Comparison of ENCODE assay signal across 18 cellular contexts in the genomic region with DNA sequence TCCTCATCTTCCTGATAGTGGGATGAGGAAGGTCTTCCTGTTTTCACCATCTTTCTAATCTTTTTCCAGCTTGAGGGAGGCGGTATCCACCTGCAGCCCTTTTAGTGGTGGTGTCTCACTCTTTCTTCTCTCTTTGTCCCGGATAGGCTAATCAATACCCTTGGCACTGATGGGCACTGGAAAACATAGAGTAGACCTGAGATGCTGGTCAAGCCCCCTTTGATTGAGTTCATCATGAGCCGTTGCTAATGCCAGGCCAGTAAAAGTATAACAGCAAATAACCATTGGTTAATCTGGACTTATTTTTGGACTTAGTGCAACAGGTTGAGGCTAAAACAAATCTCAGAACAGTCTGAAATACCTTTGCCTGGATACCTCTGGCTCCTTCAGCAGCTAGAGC. TPM values are rescaled to one million over a fixed set of nuclear protein-coding genes. Genes with fewer than 3 reads are reported as not detected.
DNase-seq lines count a peak whose midpoint lies in the region; ATAC-seq and TF ChIP-seq lines count a peak whose summit lies in the region.
"Had no signal": no experiment of that assay in that cellular context is flagged by ENCODE, and none has a peak within 500 bp of the region (broad histone marks: within the 10 kb centered on the region; RNA-seq: fewer than 3 reads in every experiment).

No MANE protein-coding gene starts in this region.

- peaks cover 26% of the 10 kb centered on the region for H3K36me3 Mint-ChIP-seq in activated CD8-positive, alpha-beta memory T cell treated with anti-CD3 and anti-CD28 coated beads, Interleukin-2, amount 10 ng/mL, durations not matched to agents 7 days and 5 days
- peaks cover 74% of the 10 kb centered on the region for H3K36me3 Mint-ChIP-seq in stimulated activated effector memory CD8-positive, alpha-beta T cell treated with anti-CD3 and anti-CD28 coated beads, Interleukin-12 subunit alpha, Interleukin-12 subunit beta, amount 100 ng/mL, for 72 hours
- H3K36me3 Mint-ChIP-seq in activated CD4-positive, alpha-beta memory T cell treated with anti-CD3 and anti-CD28 coated beads, Interleukin-2, amount 10 ng/mL, durations not matched to agents 7 days and 5 days (ENCODE audit: low read depth), result peaks cover 49% of the 10 kb centered on the region

- peak; percentile 11 for DNase-seq in activated CD8-positive, alpha-beta memory T cell treated with anti-CD3 and anti-CD28 coated beads, Interleukin-2, amount 10 ng/mL, durations not matched to agents 7 days and 5 days
- DNase-seq in activated CD8-positive, alpha-beta memory T cell treated with anti-CD3 and anti-CD28 coated beads for 24 hours, result no peak
- DNase-seq in epithelial cell of prostate (ENCODE audit: low read depth, low spot score) (no peak), NCI-H1930 (lab: John Stamatoyannopoulos, UW) (no peak)
- no peak for DNase-seq in stimulated activated effector memory CD8-positive, alpha-beta T cell treated with anti-CD3 and anti-CD28 coated beads, Interleukin-12 subunit alpha, Interleukin-12 subunit beta, amount 100 ng/mL, for 72 hours (ENCODE audit: low spot score in 2 of 2)
- no peak for DNase-seq in activated CD4-positive, alpha-beta memory T cell treated with anti-CD3 and anti-CD28 coated beads, Interleukin-2, amount 10 ng/mL, durations not matched to agents 7 days and 5 days
- DNase-seq: 8988T; C1 segment of cervical spinal cord; CD4-positive, alpha-beta memory T cell; COR-L47; DMS153; DND-41; GM23248; H9; HFFc6 had no signal

- no peak overlapping the region for H3K27ac Mint-ChIP-seq in activated CD8-positive, alpha-beta memory T cell treated with anti-CD3 and anti-CD28 coated beads, Interleukin-2, amount 10 ng/mL, durations not matched to agents 7 days and 5 days
- H3K27ac Mint-ChIP-seq in stimulated activated effector memory CD8-positive, alpha-beta T cell treated with anti-CD3 and anti-CD28 coated beads, Interleukin-12 subunit alpha, Interleukin-12 subunit beta, amount 100 ng/mL, for 72 hours, result peak overlapping the region; percentile 51
- no peak overlapping the region for H3K27ac Mint-ChIP-seq in activated CD4-positive, alpha-beta memory T cell treated with anti-CD3 and anti-CD28 coated beads, Interleukin-2, amount 10 ng/mL, durations not matched to agents 7 days and 5 days
- H3K27ac Mint-ChIP-seq: H9, HFFc6 had no signal

- no peaks in the 10 kb centered on the region for H3K9me3 Mint-ChIP-seq in activated CD8-positive, alpha-beta memory T cell treated with anti-CD3 and anti-CD28 coated beads, Interleukin-2, amount 10 ng/mL, durations not matched to agents 7 days and 5 days (ENCODE audit: low read depth)
- H3K9me3 Mint-ChIP-seq in stimulated activated effector memory CD8-positive, alpha-beta T cell treated with anti-CD3 and anti-CD28 coated beads, Interleukin-12 subunit alpha, Interleukin-12 subunit beta, amount 100 ng/mL, for 72 hours, result no peaks in the 10 kb centered on the region
- H3K9me3 Mint-ChIP-seq in activated CD4-positive, alpha-beta memory T cell treated with anti-CD3 and anti-CD28 coated beads, Interleukin-2, amount 10 ng/mL, durations not matched to agents 7 days and 5 days, result no peaks in the 10 kb centered on the region
- H3K9me3 Mint-ChIP-seq: CD4-positive, alpha-beta memory T cell; H9; HFFc6 had no signal

- peaks cover 18% of the 10 kb centered on the region for H3K4me1 Mint-ChIP-seq in activated CD8-positive, alpha-beta memory T cell treated with anti-CD3 and anti-CD28 coated beads, Interleukin-2, amount 10 ng/mL, durations not matched to agents 7 days and 5 days
- H3K4me1 Mint-ChIP-seq in stimulated activated effector memory CD8-positive, alpha-beta T cell treated with anti-CD3 and anti-CD28 coated beads, Interleukin-12 subunit alpha, Interleukin-12 subunit beta, amount 100 ng/mL, for 72 hours, result peaks cover 46% of the 10 kb centered on the region
- H3K4me1 Mint-ChIP-seq in activated CD4-positive, alpha-beta memory T cell treated with anti-CD3 and anti-CD28 coated beads, Interleukin-2, amount 10 ng/mL, durations not matched to agents 7 days and 5 days, result peaks cover 32% of the 10 kb centered on the region

- peaks cover 4 to 23% of the 10 kb centered on the region in 2 experiments; a peak in 1 of 3 replicates for H3K36me3 ChIP-seq in HEK293 (ENCODE audit: control insufficient read depth in 2 of 2, insufficient read depth in 1 of 2, low read length in 2 of 2)

- H3K27ac ChIP-seq in HEK293 (ENCODE audit: extremely low read depth, low read depth, low read length), result no peak overlapping the region
- peak overlapping the region; percentile 11 for H3K27ac ChIP-seq in epithelial cell of prostate
- H3K27ac ChIP-seq: GM23248 had no signal

- no peaks in the 10 kb centered on the region for H3K27me3 Mint-ChIP-seq in activated CD8-positive, alpha-beta memory T cell treated with anti-CD3 and anti-CD28 coated beads, Interleukin-2, amount 10 ng/mL, durations not matched to agents 7 days and 5 days
- H3K27me3 Mint-ChIP-seq in activated CD4-positive, alpha-beta memory T cell treated with anti-CD3 and anti-CD28 coated beads, Interleukin-2, amount 10 ng/mL, durations not matched to agents 7 days and 5 days, result no peaks in the 10 kb centered on the region
- H3K27me3 Mint-ChIP-seq: CD4-positive, alpha-beta memory T cell had no signal

- peaks cover 5% of the 10 kb centered on the region for H3K4me1 ChIP-seq in HEK293 (ENCODE audit: control insufficient read depth, insufficient read depth, low read length)

- POLR2A ChIA-PET in HEK293 (lab: Yijun Ruan, JAX), result no interaction called here
- POLR2A ChIA-PET in activated CD4-positive, alpha-beta memory T cell treated with anti-CD3 and anti-CD28 coated beads, Interleukin-2, amount 10 ng/mL, durations not matched to agents 7 days and 5 days (lab: Charles Lee), result interaction anchor here (0.8 to 1.2 kb wide), 2 partner anchors 10 to 12 kb away, joined by 3 read pairs; no protein-coding TSS in a partner anchor

- H3K4me3 ChIP-seq in HEK293 (ENCODE audit: low read depth, low read length), result no peak overlapping the region
- H3K4me3 ChIP-seq: GM23248 had no signal

- CTCF ChIA-PET in activated CD8-positive, alpha-beta memory T cell treated with anti-CD3 and anti-CD28 coated beads, Interleukin-2, amount 10 ng/mL, durations not matched to agents 7 days and 5 days (lab: Charles Lee), result interaction anchor here (0.7 to 1.3 kb wide), 3 partner anchors 10 to 91 kb away, joined by 3 to 5 read pairs (median 3); no protein-coding TSS in a partner anchor
- CTCF ChIA-PET in HEK293 (lab: Yijun Ruan, JAX), result interaction anchor here (0.7 to 0.8 kb wide), 2 partner anchors 20 to 26 kb away, joined by 4 read pairs; no protein-coding TSS in a partner anchor
- CTCF ChIA-PET in activated CD4-positive, alpha-beta memory T cell treated with anti-CD3 and anti-CD28 coated beads, Interleukin-2, amount 10 ng/mL, durations not matched to agents 7 days and 5 days (lab: Charles Lee), result interaction anchor here (1.4 kb wide), 1 partner anchor 86 kb away, joined by 4 read pairs; no protein-coding TSS in a partner anchor

- TF ChIP-seq CTCF in HEK293 (tag by site-specific recombination; IDR thresholded peaks at IDR 0.05), result no peak

- no peaks in the 10 kb centered on the region for H3K9me3 ChIP-seq in HEK293 (ENCODE audit: control insufficient read depth, insufficient read depth, low read depth, low read length)

- H3K4me3 Mint-ChIP-seq in activated CD8-positive, alpha-beta memory T cell treated with anti-CD3 and anti-CD28 coated beads, Interleukin-2, amount 10 ng/mL, durations not matched to agents 7 days and 5 days, result no peak overlapping the region
- no peak overlapping the region for H3K4me3 Mint-ChIP-seq in stimulated activated effector memory CD8-positive, alpha-beta T cell treated with anti-CD3 and anti-CD28 coated beads, Interleukin-12 subunit alpha, Interleukin-12 subunit beta, amount 100 ng/mL, for 72 hours
- H3K4me3 Mint-ChIP-seq in activated CD4-positive, alpha-beta memory T cell treated with anti-CD3 and anti-CD28 coated beads, Interleukin-2, amount 10 ng/mL, durations not matched to agents 7 days and 5 days, result no peak overlapping the region
- H3K4me3 Mint-ChIP-seq: CD4-positive, alpha-beta memory T cell; H9; HFFc6 had no signal

- ATAC-seq in activated CD8-positive, alpha-beta memory T cell treated with anti-CD3 and anti-CD28 coated beads, Interleukin-2, amount 10 ng/mL, durations not matched to agents 7 days and 5 days, result no peak
- ATAC-seq in stimulated activated effector memory CD8-positive, alpha-beta T cell treated with anti-CD3 and anti-CD28 coated beads, Interleukin-12 subunit alpha, Interleukin-12 subunit beta, amount 100 ng/mL, for 72 hours, result no peak
- no peak for ATAC-seq in GM18873 (IDR thresholded peaks at IDR 0.05; ENCODE audit: low FRiP score, unreplicated experiment)
- ATAC-seq: HCT116 had no signal

TF ChIP-seq in HEK293, 187 proteins besides CTCF, POLR2A, EP300 and RAD21:
- TF ChIP-seq PBX3 (CRISPR knock-in tag; IDR thresholded peaks at IDR 0.05) (no peak), SCRT2 (tag by site-specific recombination; IDR thresholded peaks at IDR 0.05) (peak; percentile 75), EGR2 (tag by site-specific recombination; IDR thresholded peaks at IDR 0.05; ENCODE audit: low read depth) (no peak)

RNA-seq across cellular contexts. Expression of gene PRNP, which starts 13.7 kb away (rescaled TPM):
- total RNA-seq in activated CD8-positive, alpha-beta memory T cell treated with anti-CD3 and anti-CD28 coated beads, Interleukin-2, amount 10 ng/mL, durations not matched to agents 7 days and 5 days, result 10 to 100 TPM; 37.4 to 50.4 TPM
- 100 to 1,000 TPM; 111 to 112 TPM for total RNA-seq in activated CD4-positive, alpha-beta memory T cell treated with anti-CD3 and anti-CD28 coated beads, Interleukin-2, amount 10 ng/mL, durations not matched to agents 7 days and 5 days

RNA-seq across cellular contexts. Expression of gene PRND, which starts 21.8 kb away (rescaled TPM):
- total RNA-seq in activated CD8-positive, alpha-beta memory T cell treated with anti-CD3 and anti-CD28 coated beads, Interleukin-2, amount 10 ng/mL, durations not matched to agents 7 days and 5 days, result not detected
- total RNA-seq in activated CD4-positive, alpha-beta memory T cell treated with anti-CD3 and anti-CD28 coated beads, Interleukin-2, amount 10 ng/mL, durations not matched to agents 7 days and 5 days, result not detected
- total RNA-seq: CD4-positive, alpha-beta memory T cell; GM23248 had no signal
